24 cellular contexts compared by ENCODE assay signal in genomic region chrX:6729581-6729980, GRCh38.
DNase-seq lines count a peak whose midpoint lies in the region; ATAC-seq, FAIRE-seq and TF ChIP-seq lines count a peak whose summit lies in the region.
"Had no signal": no experiment of that assay in that cellular context is flagged by ENCODE, and none has a peak within 500 bp of the region (broad histone marks: within the 10 kb centered on the region; RNA-seq: fewer than 3 reads in every experiment).

No MANE protein-coding gene starts in this region.

- FAIRE-seq in keratinocyte (lab: Jason Lieb, UNC): no peak
- FAIRE-seq: A204.1, GM18507 had no signal

- H3K9me3 ChIP-seq in keratinocyte (ENCODE audit: control insufficient read depth, low read depth, low read length) (no peaks in the 10 kb centered on the region), testis (no peaks in the 10 kb centered on the region)
- H3K9me3 ChIP-seq: body of pancreas, psoas muscle had no signal

- WGBS in testis, 2 donors: 33 to 40% methylated on average over 8 of the region's 8 CpGs

- H3K9ac ChIP-seq in keratinocyte (ENCODE audit: control insufficient read depth, extremely low read depth, insufficient read depth, low read length): no peak overlapping the region

- no peaks in the 10 kb centered on the region for H3K4me1 ChIP-seq in keratinocyte (ENCODE audit: control insufficient read depth, extremely low read depth, insufficient read depth, low read length)
- no peaks in the 10 kb centered on the region for H3K4me1 ChIP-seq in testis
- H3K4me1 ChIP-seq: body of pancreas, psoas muscle had no signal

- no peak overlapping the region for H2AFZ ChIP-seq in keratinocyte (ENCODE audit: control insufficient read depth, low read length)

- intact Hi-C loops in testis (cut with DNase I; ENCODE audit: low total_unique reads): no loop called here

- H3K27me3 ChIP-seq in keratinocyte (ENCODE audit: control insufficient read depth, extremely low read depth, insufficient read depth, low read length) (no peaks in the 10 kb centered on the region), testis (no peaks in the 10 kb centered on the region)
- H3K27me3 ChIP-seq: body of pancreas had no signal

- no peak overlapping the region for H3K27ac ChIP-seq in keratinocyte (ENCODE audit: control insufficient read depth, insufficient read depth, low read length)
- no peak overlapping the region for H3K27ac ChIP-seq in testis
- H3K27ac ChIP-seq: body of pancreas, psoas muscle had no signal

- no peak for TF ChIP-seq POLR2A in testis (IDR thresholded peaks at IDR 0.05)

- dilution Hi-C loops in keratinocyte (cut with MboI; ENCODE audit: extremely low pct_ligation_motif_present, low sequenced_read_pairs): no loop called here

- H3K79me2 ChIP-seq in keratinocyte (ENCODE audit: control insufficient read depth, insufficient read depth, low read length): no peaks in the 10 kb centered on the region

- no peak for TF ChIP-seq CTCF in keratinocyte (optimal IDR thresholded peaks at IDR 0.05 in 1 of 3, IDR thresholded peaks at IDR 0.05 in 1 of 3, conservative IDR thresholded peaks at IDR 0.05 in 1 of 3; ENCODE audit: extremely low read depth in 1 of 3, insufficient read depth in 2 of 3, low read length in 3 of 3)
- TF ChIP-seq CTCF in testis (IDR thresholded peaks at IDR 0.05): no peak

- ATAC-seq in GM21526 (IDR thresholded peaks at IDR 0.05; ENCODE audit: low FRiP score, unreplicated experiment): no peak
- ATAC-seq: body of pancreas; psoas muscle; stimulated activated naive CD8-positive, alpha-beta T cell treated with anti-CD3 and anti-CD28 coated beads, Interleukin-15, Interleukin-2, amounts not matched to agents 100 U/mL and 50 U/mL, for 24 hours had no signal

- no peaks in the 10 kb centered on the region for H3K9me1 ChIP-seq in keratinocyte (ENCODE audit: control insufficient read depth, extremely low read depth, insufficient read depth, low read length)

- no peaks in the 10 kb centered on the region for H3K36me3 ChIP-seq in keratinocyte (ENCODE audit: control insufficient read depth in 2 of 2, extremely low read depth in 1 of 2, insufficient read depth in 2 of 2, low read length in 2 of 2)
- no peaks in the 10 kb centered on the region for H3K36me3 ChIP-seq in testis (ENCODE audit: low read depth, missing control alignments)

- DNase-seq in NCI-H2171 treated with DMSO at 0.1 percent for 48 hours (lab: John Stamatoyannopoulos, UW) (peak; percentile 1), NCI-H2171 (lab: John Stamatoyannopoulos, UW) (no peak), SK-N-DZ (ENCODE audit: low spot score) (peak; percentile 1), keratinocyte (ENCODE audit: low read depth, low spot score) (no peak), testis (peak; percentile 13), ecto neural progenitor cell (ENCODE audit: low spot score) (no peak)
- DNase-seq in stimulated activated CD4-positive, alpha-beta T cell treated with anti-CD3 and anti-CD28 coated beads, Interleukin-1b, Interleukin-23, amount 100 ng/mL, for 48 hours: no peak
- DNase-seq: activated CD4-positive, alpha-beta T cell treated with anti-CD3 and anti-CD28 coated beads, Interleukin-2, amount 10 ng/mL, durations not matched to agents 7 days and 5 days; activated T-cell treated with anti-CD3 and anti-CD28 coated beads, Interleukin-2, amount 50 U/mL, for 48 hours; AML-193; CD4-positive, alpha-beta T cell; effector CD8-positive, alpha-beta T cell; head of caudate nucleus; NCI-H1436 treated with DMSO at 0.1 percent for 48 hours; NCI-H524; NK-92 treated with Interleukin-12 subunit alpha and Interleukin-12 subunit beta, amount 100 ng/mL, for 24 hours; psoas muscle; Right ventricle myocardium superior; stimulated activated naive CD8-positive, alpha-beta T cell treated with anti-CD3 and anti-CD28 coated beads, Interleukin-15, Interleukin-2, amounts not matched to agents 100 U/mL and 50 U/mL, for 24 hours; SW 1271 had no signal

- no peaks in the 10 kb centered on the region for H4K20me1 ChIP-seq in keratinocyte (ENCODE audit: control insufficient read depth, extremely low read depth, insufficient read depth, low read length)

- H3K4me3 ChIP-seq in keratinocyte (ENCODE audit: control insufficient read depth in 2 of 3, extremely low read depth in 1 of 3, insufficient read depth in 2 of 3, low read depth in 1 of 3, low read length in 3 of 3) (no peak overlapping the region), testis (no peak overlapping the region)
- H3K4me3 ChIP-seq: body of pancreas, psoas muscle had no signal

- peak overlapping the region; percentile 19 for H3K4me2 ChIP-seq in keratinocyte (ENCODE audit: control insufficient read depth, extremely low read depth, insufficient read depth, low read depth, low read length)

Comparison
In these comparisons a context has a peak if more than half of its experiments do, and no peak if none do; other contexts are left out.
1. DNase-seq: peak in NCI-H2171 treated with DMSO at 0.1 percent for 48 hours (single experiment), SK-N-DZ (single experiment) and testis (single experiment); none in NCI-H2171 (single experiment), keratinocyte (single experiment), stimulated activated CD4-positive, alpha-beta T cell treated with anti-CD3 and anti-CD28 coated beads, Interleukin-1b, Interleukin-23, amount 100 ng/mL, for 48 hours (single experiment) and ecto neural progenitor cell (single experiment).